In genomic region chr14:22314183-22314820, GRCh38 we compare ENCODE assay signal across 8 cellular contexts.
DNase-seq lines count a peak whose midpoint lies in the region; ATAC-seq, FAIRE-seq and TF ChIP-seq lines count a peak whose summit lies in the region.

No MANE protein-coding gene starts in this region.

- CTCF ChIA-PET in A673 (lab: Charles Lee), result no interaction called here

- H3K9me3 ChIP-seq in A673 (ENCODE audit: low read depth, low read length, poor library complexity, severe bottlenecking) (no peaks in the 10 kb centered on the region), astrocyte (ENCODE audit: insufficient read depth, low read depth, low read length) (no peaks in the 10 kb centered on the region)

- POLR2A ChIA-PET in A673 (lab: Charles Lee; ENCODE audit: low non-redundant PET), result no interaction called here

- TF ChIP-seq CTCF in A673 (conservative IDR thresholded peaks at IDR 0.05; ENCODE audit: low read depth, low read length) (peak; percentile 84), astrocyte (IDR thresholded peaks at IDR 0.05; ENCODE audit: insufficient read depth, low read depth, low read length) (peak; percentile 83)

- no peaks in the 10 kb centered on the region for H4K20me1 ChIP-seq in astrocyte (ENCODE audit: insufficient read depth, low read length)

- H3K36me3 ChIP-seq in A673 (ENCODE audit: insufficient read depth, low read length, poor library complexity, severe bottlenecking) (no peaks in the 10 kb centered on the region), astrocyte (ENCODE audit: insufficient read depth, low read length) (no peaks in the 10 kb centered on the region)

- H3K27ac ChIP-seq in A673 (ENCODE audit: low read depth, low read length, poor library complexity, severe bottlenecking), result peak overlapping the region; percentile 2
- no peak overlapping the region for H3K27ac ChIP-seq in astrocyte (ENCODE audit: low read depth, low read length)

- no peaks in the 10 kb centered on the region for H3K9me3 Mint-ChIP-seq in astrocyte (ENCODE audit: unreplicated experiment)

- no peak overlapping the region for H2AFZ ChIP-seq in astrocyte (ENCODE audit: low read depth, low read length)

- H3K9ac ChIP-seq in astrocyte (ENCODE audit: low read length), result no peak overlapping the region

- H3K4me1 Mint-ChIP-seq in astrocyte (ENCODE audit: low read depth, unreplicated experiment), result no peaks in the 10 kb centered on the region

- H3K27me3 Mint-ChIP-seq in astrocyte (ENCODE audit: low read depth, unreplicated experiment), result peaks cover 8% of the 10 kb centered on the region

- peak; percentile 17 for FAIRE-seq in astrocyte (lab: Jason Lieb, UNC)

- H3K4me3 ChIP-seq in A673 (ENCODE audit: low read depth, low read length, poor library complexity, severe bottlenecking) (no peak overlapping the region), astrocyte (ENCODE audit: insufficient read depth, low read depth, low read length) (no peak overlapping the region)

- peak; percentile 84 for ATAC-seq in HG02852 (IDR thresholded peaks at IDR 0.05; ENCODE audit: unreplicated experiment)

- H3K79me2 ChIP-seq in astrocyte (ENCODE audit: insufficient read depth, low read length), result no peaks in the 10 kb centered on the region

- no peak overlapping the region for H3K4me3 Mint-ChIP-seq in astrocyte (ENCODE audit: unreplicated experiment)

- H3K27me3 ChIP-seq in A673 (replicated peaks; ENCODE audit: insufficient read depth, low read depth, low read length, poor library complexity), result no peaks in the 10 kb centered on the region
- H3K27me3 ChIP-seq in astrocyte (ENCODE audit: insufficient read depth, low read length), result peaks cover 4% of the 10 kb centered on the region

- H3K4me1 ChIP-seq in A673 (ENCODE audit: insufficient read depth, low read length, poor library complexity, severe bottlenecking), result no peaks in the 10 kb centered on the region
- no peaks in the 10 kb centered on the region for H3K4me1 ChIP-seq in astrocyte (ENCODE audit: insufficient read depth, low read length)

- no peak overlapping the region for H3K4me2 ChIP-seq in astrocyte (ENCODE audit: low read length)

- intact Hi-C loops in A673 (cut with micrococcal nuclease; ENCODE audit: unreplicated experiment), result loop anchor here (5.0 kb wide), 1 partner anchor 253 kb away; no protein-coding TSS in a partner anchor

- no TSS peak for BruUV-seq in A673 (replicated peaks; lab: Mats Ljungman, UMichigan)

- H3K36me3 Mint-ChIP-seq in astrocyte (ENCODE audit: low read depth, unreplicated experiment), result no peaks in the 10 kb centered on the region

- no peak overlapping the region for H3K27ac Mint-ChIP-seq in astrocyte (ENCODE audit: unreplicated experiment)

- peak; percentile 88 for DNase-seq in A673 (ENCODE audit: low spot score)
- peak; percentile 8 for DNase-seq in GM04503 (ENCODE audit: low read depth)
- peak; percentile 60 for DNase-seq in NCI-H446 treated with DMSO at 0.1 percent for 48 hours (lab: John Stamatoyannopoulos, UW)
- peak; percentile 30 for DNase-seq in astrocyte (ENCODE audit: low read depth)
- DNase-seq in iPS-NIHi7 (ENCODE audit: extremely low spot score), result peak; percentile 67
- peak; percentile 95 for DNase-seq in superior temporal gyrus (ENCODE audit: extremely low spot score)
- DNase-seq in NCI-H146 treated with DMSO at 0.1 percent for 48 hours (lab: John Stamatoyannopoulos, UW; ENCODE audit: unreplicated experiment), result no peak
